Comparison of ENCODE assay signal across 14 cellular contexts in genomic region chr12:115598827-115599226, GRCh38.
DNase-seq lines count a peak whose midpoint lies in the region; ATAC-seq, FAIRE-seq and TF ChIP-seq lines count a peak whose summit lies in the region.
"Had no signal": no experiment of that assay in that cellular context is flagged by ENCODE, and none has a peak within 500 bp of the region (broad histone marks: within the 10 kb centered on the region; RNA-seq: fewer than 3 reads in every experiment).

No MANE protein-coding gene starts in this region.

- in situ Hi-C loops in SK-MEL-5 (cut with HindIII; ENCODE audit: low pct_unique_long_range_greater_than_20kb, low sequenced_read_pairs) = no loop called here

- intact Hi-C loops in sigmoid colon (cut with DNase I) = no loop called here

- no peak for FAIRE-seq in D721Med (lab: Jason Lieb, UNC)
- FAIRE-seq: endometrium had no signal

- TF ChIP-seq EP300 in sigmoid colon (IDR thresholded peaks at IDR 0.05) = no peak

- WGBS in sigmoid colon, 2 donors = 5 to 9% methylated on average over 17 of the region's 17 CpGs

- DNase-seq in DMS153 treated with DMSO at 0.1 percent for 48 hours (lab: John Stamatoyannopoulos, UW; ENCODE audit: unreplicated experiment) (peak; percentile 42), SK-MEL-5 (ENCODE audit: low read depth, low spot score) (peak; percentile 34), hippocampal formation (lab: John Stamatoyannopoulos, UW) (peak; percentile 21 to 42), sigmoid colon (no peak), D721Med (ENCODE audit: insufficient read length, low spot score) (no peak), HUDEP-2 (lab: John Stamatoyannopoulos, UW; ENCODE audit: unreplicated experiment in 76 of 76) (no peak)
- no peak for DNase-seq in activated CD4-positive, alpha-beta T cell treated with anti-CD3 and anti-CD28 coated beads, Interleukin-2, amount 50 U/mL, for 1 hour
- DNase-seq: activated CD4-positive, alpha-beta T cell treated with anti-CD3 and anti-CD28 coated beads for 4 hours; Calu3; kidney glomerular epithelial cell had no signal

- ATAC-seq in GM21423 (IDR thresholded peaks at IDR 0.05; ENCODE audit: unreplicated experiment) = no peak
- ATAC-seq: activated naive CD4-positive, alpha-beta T cell treated with anti-CD3 and anti-CD28 coated beads, Interleukin-2, amount 50 U/mL, for 72 hours had no signal

- peaks cover 0 to 13% (median 11%) of the 10 kb centered on the region in 4 donors for H3K4me1 ChIP-seq in sigmoid colon

- TF ChIP-seq CTCF in sigmoid colon (IDR thresholded peaks at IDR 0.05) (no peak), D721Med (IDR thresholded peaks at IDR 0.05; ENCODE audit: insufficient read depth, missing control alignments) (no peak)

- no peak for TF ChIP-seq POLR2A in sigmoid colon (IDR thresholded peaks at IDR 0.05)

- H3K9me3 ChIP-seq in sigmoid colon = no peaks in the 10 kb centered on the region

- peak overlapping the region in 3 of 4 donors; percentile 1 to 29 (median 20) for H3K4me3 ChIP-seq in sigmoid colon
- H3K4me3 ChIP-seq: SK-N-MC had no signal

- peaks cover 0 to 77% (median 23%) of the 10 kb centered on the region in 3 donors for H3K27me3 ChIP-seq in sigmoid colon

- no peak overlapping the region for H3K27ac ChIP-seq in sigmoid colon
- H3K27ac ChIP-seq: SK-N-MC had no signal

- no peaks in the 10 kb centered on the region for H3K36me3 ChIP-seq in sigmoid colon

Comparison
In these comparisons a context has a peak if more than half of its experiments do, and no peak if none do; other contexts are left out.
1. DNase-seq: peak in DMS153 treated with DMSO at 0.1 percent for 48 hours (single experiment), SK-MEL-5 (single experiment) and hippocampal formation (2 of 2); none in sigmoid colon (single experiment), activated CD4-positive, alpha-beta T cell treated with anti-CD3 and anti-CD28 coated beads, Interleukin-2, amount 50 U/mL, for 1 hour (single experiment), D721Med (single experiment) and HUDEP-2 (0 of 76).